ENCODE assay signal across 29 cellular contexts in genomic region chr2:121717529-121717928, GRCh38.
"Had no signal": no experiment of that assay in that cellular context is flagged by ENCODE, and none has a peak within 500 bp of the region (broad histone marks: within the 10 kb centered on the region; RNA-seq: fewer than 3 reads in every experiment).

No MANE protein-coding gene starts in this region.

- H3K4me1 ChIP-seq: ascending aorta had no signal

- DNase-seq: activated CD4-positive, alpha-beta memory T cell treated with anti-CD3 and anti-CD28 coated beads for 36 hours; activated CD4-positive, alpha-beta T cell treated with anti-CD3 and anti-CD28 coated beads for 36 hours; activated CD4-positive, alpha-beta T cell treated with anti-CD3 and anti-CD28 coated beads, Interleukin-2, amount 10 ng/mL, durations not matched to agents 24 days and 14 days; activated CD4-positive, CD25-positive, alpha-beta regulatory T cell; activated CD4-positive, CD25-positive, alpha-beta regulatory T cell treated with anti-CD3 and anti-CD28 coated beads, Interleukin-2, amount 50 U/mL, for 72 hours; activated CD8-positive, alpha-beta memory T cell treated with anti-CD3 and anti-CD28 coated beads, Interleukin-2, amount 10 ng/mL, durations not matched to agents 7 days and 5 days; activated CD8-positive, alpha-beta memory T cell treated with anti-CD3 and anti-CD28 coated beads, Interleukin-2, amount 50 U/mL, for 4 hours; activated CD8-positive, alpha-beta T cell treated with anti-CD3 and anti-CD28 coated beads, Interleukin-2, amount 10 ng/mL, durations not matched to agents 7 days and 5 days; activated gamma-delta T cell; activated naive CD4-positive, alpha-beta T cell; activated naive CD4-positive, alpha-beta T cell treated with anti-CD3 and anti-CD28 coated beads, Interleukin-2, amount 10 ng/mL, durations not matched to agents 7 days and 5 days; activated naive CD8-positive, alpha-beta T cell treated with anti-CD3 and anti-CD28 coated beads, Interleukin-2, amount 10 ng/mL, durations not matched to agents 7 days and 5 days; activated T-cell treated with anti-CD3 and anti-CD28 coated beads, Interleukin-2, amount 50 U/mL, for 24 hours; cortex of kidney; dermis blood vessel endothelial cell; effector CD4-positive, alpha-beta T cell; effector memory CD8-positive, alpha-beta T cell; erythroblast; foreskin keratinocyte; T-helper 1 cell; T-helper 17 cell; T1000; WERI-Rb-1 had no signal

- H3K36me3 ChIP-seq: ascending aorta, esophagus muscularis mucosa, WERI-Rb-1 had no signal

- H3K4me3 ChIP-seq: ascending aorta, esophagus muscularis mucosa had no signal

- H3K27me3 ChIP-seq: ascending aorta, esophagus muscularis mucosa, foreskin keratinocyte had no signal

- H3K27ac ChIP-seq: ascending aorta, esophagus muscularis mucosa, foreskin keratinocyte, WERI-Rb-1 had no signal

- FAIRE-seq: bronchial epithelial cell, colon had no signal

- ATAC-seq: activated CD4-positive, alpha-beta T cell treated with anti-CD3 and anti-CD28 coated beads for 36 hours; activated CD8-positive, alpha-beta memory T cell treated with anti-CD3 and anti-CD28 coated beads, Interleukin-2, amount 10 ng/mL, durations not matched to agents 7 days and 5 days; activated CD8-positive, alpha-beta T cell treated with anti-CD3 and anti-CD28 coated beads, Interleukin-2, amount 10 ng/mL, durations not matched to agents 7 days and 5 days; activated naive CD4-positive, alpha-beta T cell treated with anti-CD3 and anti-CD28 coated beads, Interleukin-2, amount 50 U/mL, for 72 hours; activated T-helper 17 cell treated with anti-CD3 and anti-CD28 coated beads, Interleukin-2, amount 50 U/mL, for 72 hours; effector memory CD8-positive, alpha-beta T cell; foreskin keratinocyte; T-helper 17 cell had no signal

- H3K9me3 ChIP-seq: ascending aorta, esophagus muscularis mucosa had no signal
